Comparison of ENCODE assay signal across 29 cellular contexts in genomic region chr22:22814666-22815396, GRCh38.
A peak's percentile ranks its signal among the peaks of the same experiment; 100 is the strongest.
DNase-seq lines count a peak whose midpoint lies in the region; ATAC-seq, FAIRE-seq and TF ChIP-seq lines count a peak whose summit lies in the region.
"Had no signal": no experiment of that assay in that cellular context is flagged by ENCODE, and none has a peak within 500 bp of the region (broad histone marks: within the 10 kb centered on the region; RNA-seq: fewer than 3 reads in every experiment).

No MANE protein-coding gene starts in this region.

- H3K36me3 ChIP-seq in CD4-positive, CD25-positive, alpha-beta regulatory T cell (ENCODE audit: control insufficient read depth, insufficient read depth, low read length): no peaks in the 10 kb centered on the region
- no peaks in the 10 kb centered on the region for H3K36me3 ChIP-seq in K562 (ENCODE audit: control insufficient read depth, insufficient read depth, low read length)
- no peaks in the 10 kb centered on the region for H3K36me3 ChIP-seq in BE2C
- H3K36me3 ChIP-seq: ascending aorta, cardiac muscle cell, colonic mucosa, right atrium auricular region, thoracic aorta had no signal

- no peaks in the 10 kb centered on the region for H3K36me3 Mint-ChIP-seq in activated CD8-positive, alpha-beta T cell treated with anti-CD3 and anti-CD28 coated beads, Interleukin-2, amount 10 ng/mL, durations not matched to agents 7 days and 5 days (ENCODE audit: low read depth)
- H3K36me3 Mint-ChIP-seq in activated CD8-positive, alpha-beta T cell treated with anti-CD3 and anti-CD28 coated beads for 36 hours (ENCODE audit: low read depth): no peaks in the 10 kb centered on the region
- peaks cover 5% of the 10 kb centered on the region for H3K36me3 Mint-ChIP-seq in CD4-positive, CD25-positive, alpha-beta regulatory T cell
- H3K36me3 Mint-ChIP-seq in osteocyte (ENCODE audit: unreplicated experiment): no peaks in the 10 kb centered on the region
- H3K36me3 Mint-ChIP-seq: activated naive CD4-positive, alpha-beta T cell treated with anti-CD3 and anti-CD28 coated beads, Interleukin-2, amount 50 U/mL, for 72 hours had no signal

- peaks cover 18% of the 10 kb centered on the region for H3K9me1 ChIP-seq in K562 (ENCODE audit: control insufficient read depth, insufficient read depth, low read length)

- intact Hi-C loops in activated CD8-positive, alpha-beta T cell treated with anti-CD3 and anti-CD28 coated beads for 36 hours (cut with micrococcal nuclease): loop anchor here (5.0 kb wide), 1 partner anchor 52 kb away; no protein-coding TSS in a partner anchor
- intact Hi-C loops in K562 (cut with micrococcal nuclease): no loop called here

- H3K4me2 ChIP-seq in K562 (ENCODE audit: insufficient read depth, low read length): no peak overlapping the region

- no peaks in the 10 kb centered on the region for H3K79me2 ChIP-seq in K562 (ENCODE audit: control insufficient read depth, insufficient read depth, low read length)

- BruUV-seq in K562 (replicated peaks; lab: Mats Ljungman, UMichigan): no TSS peak

- no peak for DNase-seq in activated CD8-positive, alpha-beta T cell treated with anti-CD3 and anti-CD28 coated beads, Interleukin-2, amount 10 ng/mL, durations not matched to agents 7 days and 5 days
- DNase-seq in activated CD8-positive, alpha-beta T cell treated with anti-CD3 and anti-CD28 coated beads for 36 hours: no peak
- no peak for DNase-seq in CD4-positive, CD25-positive, alpha-beta regulatory T cell
- DNase-seq in K562 (ENCODE audit: extremely low read depth in 1 of 4, low spot score in 3 of 4) (no peak), osteocyte (ENCODE audit: extremely low spot score, unreplicated experiment) (peak; percentile 68), omental fat pad (ENCODE audit: low spot score) (no peak), BE2C (no peak)
- DNase-seq: activated B cell treated with CpG ODN at 0.5 μM for 24 hours; activated CD4-positive, alpha-beta T cell treated with anti-CD3 and anti-CD28 coated beads, Interleukin-2, amount 50 U/mL, for 48 hours; Calu3; colonic mucosa; DMS79; effector CD8-positive, alpha-beta T cell; GF-D8; HFFc6; NCI-H1048; NCI-H446 treated with DMSO at 0.1 percent for 48 hours; NCI-H82; stimulated activated CD4-positive, alpha-beta T cell treated with anti-CD3 and anti-CD28 coated beads, Interleukin-2, amount 100 ng/mL, for 24 hours; stimulated activated CD8-positive, alpha-beta memory T cell treated with anti-CD3 and anti-CD28 coated beads, Interleukin-4, amount 100 ng/mL, for 48 hours; stimulated activated naive CD8-positive, alpha-beta T cell treated with anti-CD3 and anti-CD28 coated beads, Interleukin-15, amount 100 ng/mL, for 72 hours had no signal

- TF ChIP-seq EP300 in K562 (IDR thresholded peaks at IDR 0.05; ENCODE audit: low read length): no peak

- POLR2A ChIA-PET in activated CD8-positive, alpha-beta T cell treated with anti-CD3 and anti-CD28 coated beads, Interleukin-2, amount 10 ng/mL, durations not matched to agents 7 days and 5 days (lab: Charles Lee): no interaction called here
- POLR2A ChIA-PET in activated CD8-positive, alpha-beta T cell treated with anti-CD3 and anti-CD28 coated beads for 36 hours (lab: Charles Lee): no interaction called here
- POLR2A ChIA-PET in K562 (lab: Yijun Ruan, JAX): interaction anchor here (0.6 to 6.1 kb wide), 17 partner anchors 8 to 320 kb away, joined by 3 to 41 read pairs (median 3); no protein-coding TSS in a partner anchor

- H3K9ac ChIP-seq in K562 (ENCODE audit: insufficient read depth in 1 of 2, low read depth in 2 of 2, low read length in 2 of 2): no peak overlapping the region

- no peak overlapping the region for H2AFZ ChIP-seq in K562 (ENCODE audit: low read depth, low read length)

- no peaks in the 10 kb centered on the region for H3K9me3 ChIP-seq in CD4-positive, CD25-positive, alpha-beta regulatory T cell (ENCODE audit: control insufficient read depth in 2 of 2, low read length in 2 of 2)
- H3K9me3 ChIP-seq in K562 (replicated peaks; ENCODE audit: control insufficient read depth, insufficient read depth, low read depth, low read length): no peaks in the 10 kb centered on the region
- no peaks in the 10 kb centered on the region for H3K9me3 ChIP-seq in BE2C
- H3K9me3 ChIP-seq: ascending aorta, colonic mucosa, right atrium auricular region, thoracic aorta had no signal

- no peak for TF ChIP-seq POLR2A in K562 (conservative IDR thresholded peaks at IDR 0.05)

- H4K20me1 ChIP-seq in K562 (replicated peaks; ENCODE audit: control insufficient read depth, insufficient read depth, low read length): peaks cover 83% of the 10 kb centered on the region

- no peak overlapping the region for H3K27ac ChIP-seq in CD4-positive, CD25-positive, alpha-beta regulatory T cell (ENCODE audit: insufficient read depth, low read length, poor library complexity, severe bottlenecking)
- H3K27ac ChIP-seq in K562 (ENCODE audit: extremely low read depth, low read depth, low read length): no peak overlapping the region
- H3K27ac ChIP-seq: ascending aorta, cardiac muscle cell, colonic mucosa, right atrium auricular region, thoracic aorta had no signal

- peak overlapping the region; percentile 39 for H3K27ac Mint-ChIP-seq in activated CD8-positive, alpha-beta T cell treated with anti-CD3 and anti-CD28 coated beads, Interleukin-2, amount 10 ng/mL, durations not matched to agents 7 days and 5 days
- no peak overlapping the region for H3K27ac Mint-ChIP-seq in activated CD8-positive, alpha-beta T cell treated with anti-CD3 and anti-CD28 coated beads for 36 hours
- H3K27ac Mint-ChIP-seq in CD4-positive, CD25-positive, alpha-beta regulatory T cell: peak overlapping the region; percentile 71 to 90 (median 80)
- H3K27ac Mint-ChIP-seq in osteocyte (ENCODE audit: unreplicated experiment): no peak overlapping the region
- H3K27ac Mint-ChIP-seq: activated B cell treated with CpG ODN at 0.5 μM for 24 hours; activated naive CD4-positive, alpha-beta T cell treated with anti-CD3 and anti-CD28 coated beads, Interleukin-2, amount 50 U/mL, for 72 hours; HFFc6 had no signal

- H3K27me3 Mint-ChIP-seq in activated CD8-positive, alpha-beta T cell treated with anti-CD3 and anti-CD28 coated beads, Interleukin-2, amount 10 ng/mL, durations not matched to agents 7 days and 5 days (ENCODE audit: low read depth): no peaks in the 10 kb centered on the region
- H3K27me3 Mint-ChIP-seq in activated CD8-positive, alpha-beta T cell treated with anti-CD3 and anti-CD28 coated beads for 36 hours: no peaks in the 10 kb centered on the region
- H3K27me3 Mint-ChIP-seq in CD4-positive, CD25-positive, alpha-beta regulatory T cell: no peaks in the 10 kb centered on the region
- peaks cover 5% of the 10 kb centered on the region for H3K27me3 Mint-ChIP-seq in osteocyte (ENCODE audit: unreplicated experiment)
- H3K27me3 Mint-ChIP-seq: stimulated activated naive CD8-positive, alpha-beta T cell treated with anti-CD3 and anti-CD28 coated beads, Interleukin-15, amount 100 ng/mL, for 72 hours had no signal

- no peak for ATAC-seq in activated CD8-positive, alpha-beta T cell treated with anti-CD3 and anti-CD28 coated beads, Interleukin-2, amount 10 ng/mL, durations not matched to agents 7 days and 5 days
- ATAC-seq in activated CD8-positive, alpha-beta T cell treated with anti-CD3 and anti-CD28 coated beads for 36 hours: no peak
- ATAC-seq in CD4-positive, CD25-positive, alpha-beta regulatory T cell (ENCODE audit: low read depth in 2 of 2): no peak
- ATAC-seq in K562 (no peak), GM18867 (IDR thresholded peaks at IDR 0.05; ENCODE audit: unreplicated experiment) (no peak), omental fat pad (ENCODE audit: low FRiP score) (no peak)
- ATAC-seq: activated naive CD4-positive, alpha-beta T cell treated with anti-CD3 and anti-CD28 coated beads, Interleukin-2, amount 50 U/mL, for 72 hours; stimulated activated naive CD8-positive, alpha-beta T cell treated with anti-CD3 and anti-CD28 coated beads, Interleukin-15, amount 100 ng/mL, for 72 hours had no signal

- peaks cover 58% of the 10 kb centered on the region for H3K4me1 ChIP-seq in CD4-positive, CD25-positive, alpha-beta regulatory T cell (ENCODE audit: control insufficient read depth, insufficient read depth, low read length, poor library complexity, severe bottlenecking)
- peaks cover 0 to 4% of the 10 kb centered on the region in 2 experiments; a peak in 1 of 5 replicates for H3K4me1 ChIP-seq in K562 (replicated peaks in 1 of 2; ENCODE audit: control insufficient read depth in 2 of 2, insufficient read depth in 2 of 2, low read length in 2 of 2)
- H3K4me1 ChIP-seq in BE2C: no peaks in the 10 kb centered on the region
- H3K4me1 ChIP-seq: ascending aorta, colonic mucosa, right atrium auricular region had no signal

- H3K4me1 Mint-ChIP-seq in activated CD8-positive, alpha-beta T cell treated with anti-CD3 and anti-CD28 coated beads, Interleukin-2, amount 10 ng/mL, durations not matched to agents 7 days and 5 days (ENCODE audit: low read depth): peaks cover 52% of the 10 kb centered on the region
- H3K4me1 Mint-ChIP-seq in activated CD8-positive, alpha-beta T cell treated with anti-CD3 and anti-CD28 coated beads for 36 hours (ENCODE audit: low read depth): peaks cover 59% of the 10 kb centered on the region
- peaks cover 0 to 98% (median 67%) of the 10 kb centered on the region in 4 donors for H3K4me1 Mint-ChIP-seq in CD4-positive, CD25-positive, alpha-beta regulatory T cell
- no peaks in the 10 kb centered on the region for H3K4me1 Mint-ChIP-seq in osteocyte (ENCODE audit: unreplicated experiment)

- no peaks in the 10 kb centered on the region for H3K27me3 ChIP-seq in CD4-positive, CD25-positive, alpha-beta regulatory T cell (ENCODE audit: control insufficient read depth, insufficient read depth, low read length)
- H3K27me3 ChIP-seq in K562 (ENCODE audit: control insufficient read depth in 2 of 2, insufficient read depth in 2 of 2, low read length in 2 of 2): peaks cover 19 to 47% of the 10 kb centered on the region in 2 experiments; a peak in 4 of 5 replicates
- H3K27me3 ChIP-seq in BE2C: peaks cover 5% of the 10 kb centered on the region; the same call in 1 of the 2 replicates
- H3K27me3 ChIP-seq: ascending aorta, cardiac muscle cell, colonic mucosa, right atrium auricular region had no signal

- in situ Hi-C loops in K562 (cut with MboI): loop anchor here (5.0 kb wide), 1 partner anchor 67 kb away; no protein-coding TSS in a partner anchor

- TF ChIP-seq CTCF in activated CD8-positive, alpha-beta T cell treated with anti-CD3 and anti-CD28 coated beads for 36 hours (IDR thresholded peaks at IDR 0.05): no peak
- no peak for TF ChIP-seq CTCF in K562 (IDR thresholded peaks at IDR 0.05 in 2 of 3, conservative IDR thresholded peaks at IDR 0.05 in 1 of 3; ENCODE audit: insufficient read depth in 2 of 3, low read depth in 1 of 3, low read length in 3 of 3)
- TF ChIP-seq CTCF in osteocyte (IDR thresholded peaks at IDR 0.05): no peak
- TF ChIP-seq CTCF in omental fat pad (IDR thresholded peaks at IDR 0.05): no peak
- no peak for TF ChIP-seq CTCF in BE2C (IDR thresholded peaks at IDR 0.05; ENCODE audit: low read depth, low read length)

- H3K4me3 Mint-ChIP-seq in activated CD8-positive, alpha-beta T cell treated with anti-CD3 and anti-CD28 coated beads, Interleukin-2, amount 10 ng/mL, durations not matched to agents 7 days and 5 days: no peak overlapping the region
- no peak overlapping the region for H3K4me3 Mint-ChIP-seq in activated CD8-positive, alpha-beta T cell treated with anti-CD3 and anti-CD28 coated beads for 36 hours
- peak overlapping the region in 2 of 4 donors; percentile 7 to 22 for H3K4me3 Mint-ChIP-seq in CD4-positive, CD25-positive, alpha-beta regulatory T cell
- H3K4me3 Mint-ChIP-seq in osteocyte (ENCODE audit: unreplicated experiment): no peak overlapping the region
- H3K4me3 Mint-ChIP-seq: activated B cell treated with CpG ODN at 0.5 μM for 24 hours; HFFc6; neural crest cell; stimulated activated naive CD8-positive, alpha-beta T cell treated with anti-CD3 and anti-CD28 coated beads, Interleukin-15, amount 100 ng/mL, for 72 hours had no signal

- CTCF ChIA-PET in activated CD8-positive, alpha-beta T cell treated with anti-CD3 and anti-CD28 coated beads, Interleukin-2, amount 10 ng/mL, durations not matched to agents 7 days and 5 days (lab: Charles Lee): interaction anchor here (0.9 to 14.7 kb wide), 7 partner anchors 12 to 139 kb away, joined by 3 to 256 read pairs (median 5); no protein-coding TSS in a partner anchor
- CTCF ChIA-PET in activated CD8-positive, alpha-beta T cell treated with anti-CD3 and anti-CD28 coated beads for 36 hours (lab: Charles Lee): interaction anchor here (0.8 to 2.9 kb wide), 9 partner anchors 13 to 228 kb away, joined by 3 to 12 read pairs (median 3); no protein-coding TSS in a partner anchor
- CTCF ChIA-PET in K562 (lab: Yijun Ruan, JAX; ENCODE audit: low intra/inter-chr PET ratio): interaction anchor here (1.0 to 1.8 kb wide), 3 partner anchors 34 to 69 kb away, joined by 3 to 5 read pairs (median 5); no protein-coding TSS in a partner anchor

- H3K4me3 ChIP-seq in CD4-positive, CD25-positive, alpha-beta regulatory T cell (ENCODE audit: low read depth, low read length): no peak overlapping the region
- H3K4me3 ChIP-seq in K562 (no peak overlapping the region), BE2C (ENCODE audit: low read depth, low read length) (no peak overlapping the region)
- H3K4me3 ChIP-seq: ascending aorta, cardiac muscle cell, colonic mucosa, right atrium auricular region, thoracic aorta had no signal

- TF ChIP-seq RAD21 in K562 (CRISPR knock-in tag; conservative IDR thresholded peaks at IDR 0.05 in 1 of 2, IDR thresholded peaks at IDR 0.05 in 1 of 2): no peak

- under 1% methylated on average over 14 of the region's 14 CpGs for WGBS in K562 (ENCODE audit: insufficient coverage, low coverage, missing lambda C conversion rate)

- no peak for FAIRE-seq in K562 (lab: Jason Lieb, UNC)
- FAIRE-seq: H1 had no signal

- H3K9me3 Mint-ChIP-seq in activated CD8-positive, alpha-beta T cell treated with anti-CD3 and anti-CD28 coated beads, Interleukin-2, amount 10 ng/mL, durations not matched to agents 7 days and 5 days (ENCODE audit: insufficient read depth): no peaks in the 10 kb centered on the region
- no peaks in the 10 kb centered on the region for H3K9me3 Mint-ChIP-seq in activated CD8-positive, alpha-beta T cell treated with anti-CD3 and anti-CD28 coated beads for 36 hours
- H3K9me3 Mint-ChIP-seq in CD4-positive, CD25-positive, alpha-beta regulatory T cell: peaks cover 0 to 3% (median 0%) of the 10 kb centered on the region in 7 donors
- no peaks in the 10 kb centered on the region for H3K9me3 Mint-ChIP-seq in osteocyte (ENCODE audit: unreplicated experiment)
- H3K9me3 Mint-ChIP-seq: activated B cell treated with CpG ODN at 0.5 μM for 24 hours; activated naive CD4-positive, alpha-beta T cell treated with anti-CD3 and anti-CD28 coated beads, Interleukin-2, amount 50 U/mL, for 72 hours; HFFc6; neural crest cell; stimulated activated naive CD8-positive, alpha-beta T cell treated with anti-CD3 and anti-CD28 coated beads, Interleukin-15, amount 100 ng/mL, for 72 hours had no signal

Comparison
In these comparisons a context has a peak if more than half of its experiments do, and no peak if none do; other contexts are left out.
1. H3K27ac Mint-ChIP-seq: peak in activated CD8-positive, alpha-beta T cell treated with anti-CD3 and anti-CD28 coated beads, Interleukin-2, amount 10 ng/mL, durations not matched to agents 7 days and 5 days (single experiment) and CD4-positive, CD25-positive, alpha-beta regulatory T cell (3 of 3); none in activated CD8-positive, alpha-beta T cell treated with anti-CD3 and anti-CD28 coated beads for 36 hours (single experiment) and osteocyte (single experiment).